21 cellular contexts compared by ENCODE assay signal in genomic region chr20:20969701-20970100, GRCh38.
"Had no signal": no experiment of that assay in that cellular context is flagged by ENCODE, and none has a peak within 500 bp of the region (broad histone marks: within the 10 kb centered on the region; RNA-seq: fewer than 3 reads in every experiment).

No MANE protein-coding gene starts in this region.

- DNase-seq: activated CD4-positive, alpha-beta memory T cell treated with anti-CD3 and anti-CD28 coated beads, Interleukin-2, amount 10 ng/mL, durations not matched to agents 7 days and 5 days; activated CD4-positive, alpha-beta T cell treated with anti-CD3 and anti-CD28 coated beads for 1 hour; activated CD4-positive, alpha-beta T cell treated with anti-CD3 and anti-CD28 coated beads, Interleukin-2, amount 10 ng/mL, durations not matched to agents 7 days and 5 days; activated CD8-positive, alpha-beta memory T cell treated with anti-CD3 and anti-CD28 coated beads, Interleukin-2, amount 50 U/mL, for 48 hours; activated gamma-delta T cell; activated naive CD4-positive, alpha-beta T cell treated with anti-CD3 and anti-CD28 coated beads, Interleukin-2, amount 10 ng/mL, durations not matched to agents 7 days and 5 days; activated naive CD8-positive, alpha-beta T cell treated with anti-CD3 and anti-CD28 coated beads, Interleukin-2, amount 10 ng/mL, durations not matched to agents 7 days and 5 days; activated T-cell treated with anti-CD3 and anti-CD28 coated beads, Interleukin-2, amount 50 U/mL, for 24 hours; brain microvascular endothelial cell; heart left ventricle; hypothalamus; naive B cell; nephron progenitor cell; stimulated activated CD4-positive, alpha-beta T cell treated with anti-CD3 and anti-CD28 coated beads, Interleukin-1b, Interleukin-23, amount 100 ng/mL, for 48 hours; stimulated activated CD4-positive, alpha-beta T cell treated with anti-CD3 and anti-CD28 coated beads, Interleukin-4, amount 100 ng/mL, for 4 hours; stimulated activated CD8-positive, alpha-beta memory T cell treated with anti-CD3 and anti-CD28 coated beads, Interleukin-4, amount 100 ng/mL, for 48 hours; stimulated activated naive CD8-positive, alpha-beta T cell treated with anti-CD3 and anti-CD28 coated beads, Interleukin-15, amount 100 ng/mL, for 72 hours; substantia nigra; T-helper 9 cell; upper lobe of right lung had no signal

- ATAC-seq: heart left ventricle; stimulated activated memory B cell treated with anti-CD40 and anti-IgM and Interleukin-4, amounts not matched to agents 10 μg/mL and 1 μg/mL and 100 μg/mL, for 72 hours; stimulated activated naive CD8-positive, alpha-beta T cell treated with anti-CD3 and anti-CD28 coated beads, Interleukin-15, amount 100 ng/mL, for 72 hours; upper lobe of right lung had no signal
